In the genomic region with DNA sequence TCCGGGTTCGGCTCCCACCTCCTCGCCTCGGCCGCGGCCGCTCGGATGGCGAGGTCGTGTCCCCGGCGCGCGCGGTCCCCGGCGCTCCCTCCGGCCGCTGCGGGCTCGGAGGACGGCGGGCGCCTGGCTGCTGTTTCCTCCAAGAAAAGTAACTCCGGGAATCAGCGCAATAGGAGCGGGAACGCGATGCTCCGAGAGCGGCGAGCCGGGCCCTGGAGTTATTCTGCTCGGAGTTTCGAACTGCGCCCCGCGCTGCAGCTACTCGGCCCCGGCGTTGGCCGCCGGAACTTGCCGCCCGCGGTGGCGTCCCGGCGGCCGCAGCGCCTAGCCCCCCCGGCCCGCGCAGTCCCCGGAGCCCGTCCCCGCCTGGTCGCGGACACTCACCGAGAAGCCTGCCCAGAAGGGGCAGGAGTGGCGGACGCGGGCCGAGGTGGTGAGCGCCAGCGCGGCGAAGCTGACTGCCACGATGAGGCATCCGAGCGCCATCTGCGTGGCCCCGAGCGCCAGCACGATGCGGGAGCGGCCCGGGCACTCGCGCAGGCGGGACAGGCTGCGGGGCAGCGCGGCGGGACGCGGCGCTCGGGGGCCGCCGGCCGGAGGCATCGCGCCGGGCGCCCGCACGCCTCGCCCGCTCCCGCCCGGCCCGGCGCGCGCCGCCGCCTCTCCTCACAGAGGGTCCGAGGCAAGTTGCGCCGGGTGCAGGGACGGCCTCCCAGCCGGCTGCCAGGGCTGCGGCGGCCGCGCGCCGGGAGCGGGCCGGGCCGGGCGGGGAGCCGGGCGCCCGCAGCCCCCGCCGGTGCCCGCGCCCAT, we compare ENCODE assay signal across 10 cellular contexts.
DNase-seq lines count a peak whose midpoint lies in the region; ATAC-seq and TF ChIP-seq lines count a peak whose summit lies in the region.
"Had no signal": no experiment of that assay in that cellular context is flagged by ENCODE, and none has a peak within 500 bp of the region (broad histone marks: within the 10 kb centered on the region; RNA-seq: fewer than 3 reads in every experiment).

No MANE protein-coding gene starts in this region.

- H3K4me3 ChIP-seq in H7 (ENCODE audit: insufficient read depth, low read depth, low read length): peak overlapping the region; percentile 60
- peak overlapping the region; percentile 50 for H3K4me3 ChIP-seq in iPS-11a (ENCODE audit: low read depth, low read length)
- peak overlapping the region; percentile 44 for H3K4me3 ChIP-seq in skeletal muscle cell (ENCODE audit: low read depth, low read length)

- H3K9me3 Mint-ChIP-seq in WTC11: no peaks in the 10 kb centered on the region
- H3K9me3 Mint-ChIP-seq: HFFc6 had no signal

- POLR2A ChIA-PET in WTC11 (lab: Charles Lee): interaction anchor here (0.5 to 0.9 kb wide), 2 partner anchors 10 to 36 kb away, joined by 3 to 8 read pairs; no protein-coding TSS in a partner anchor

- CTCF ChIA-PET in WTC11 (lab: Charles Lee): interaction anchor here (1.9 to 3.9 kb wide), 3 partner anchors 42 to 430 kb away, joined by 24 to 37 read pairs (median 26); no protein-coding TSS in a partner anchor

- DNase-seq in H7 (peak; percentile 83), WTC11 (ENCODE audit: low spot score) (peak; percentile 58), skeletal muscle cell (ENCODE audit: low read depth) (no peak), activated gamma-delta T cell (lab: John Stamatoyannopoulos, UW) (no peak)
- DNase-seq in activated CD8-positive, alpha-beta memory T cell treated with anti-CD3 and anti-CD28 coated beads for 24 hours: no peak
- DNase-seq: HFFc6 had no signal

- peaks cover 2% of the 10 kb centered on the region; the same call in 1 of the 2 replicates for H3K36me3 Mint-ChIP-seq in WTC11
- H3K36me3 Mint-ChIP-seq: brain had no signal

- H3K27ac Mint-ChIP-seq in WTC11: no peak overlapping the region
- H3K27ac Mint-ChIP-seq: HFFc6 had no signal

- H3K4me1 Mint-ChIP-seq in WTC11: peaks cover 34% of the 10 kb centered on the region

- peak; percentile 23 for ATAC-seq in WTC11
- no peak for ATAC-seq in GM18519 (IDR thresholded peaks at IDR 0.05; ENCODE audit: low FRiP score, unreplicated experiment)
- ATAC-seq in GM21515 (IDR thresholded peaks at IDR 0.05; ENCODE audit: unreplicated experiment): no peak

- TF ChIP-seq CTCF in WTC11 (IDR thresholded peaks at IDR 0.05): no peak

- peaks cover 42% of the 10 kb centered on the region for H3K27me3 Mint-ChIP-seq in WTC11 (ENCODE audit: low read depth)

- peaks cover 27% of the 10 kb centered on the region for H3K27me3 ChIP-seq in H7 (ENCODE audit: control insufficient read depth, insufficient read depth, low read length)

- H3K36me3 ChIP-seq in H7 (replicated peaks; ENCODE audit: control insufficient read depth, insufficient read depth, low read length): no peaks in the 10 kb centered on the region

- H3K4me3 Mint-ChIP-seq in WTC11: peak overlapping the region; percentile 30; the same call in 1 of the 2 replicates

TF ChIP-seq in WTC11, 78 proteins besides CTCF, POLR2A, EP300 and RAD21:
- TF ChIP-seq, protein P1, sequence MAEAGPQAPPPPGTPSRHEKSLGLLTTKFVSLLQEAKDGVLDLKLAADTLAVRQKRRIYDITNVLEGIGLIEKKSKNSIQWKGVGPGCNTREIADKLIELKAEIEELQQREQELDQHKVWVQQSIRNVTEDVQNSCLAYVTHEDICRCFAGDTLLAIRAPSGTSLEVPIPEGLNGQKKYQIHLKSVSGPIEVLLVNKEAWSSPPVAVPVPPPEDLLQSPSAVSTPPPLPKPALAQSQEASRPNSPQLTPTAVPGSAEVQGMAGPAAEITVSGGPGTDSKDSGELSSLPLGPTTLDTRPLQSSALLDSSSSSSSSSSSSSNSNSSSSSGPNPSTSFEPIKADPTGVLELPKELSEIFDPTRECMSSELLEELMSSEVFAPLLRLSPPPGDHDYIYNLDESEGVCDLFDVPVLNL (CRISPR knock-in tag; IDR thresholded peaks at IDR 0.05; ENCODE audit: borderline replicate concordance, low read depth): no peak
- TF ChIP-seq, protein P2, sequence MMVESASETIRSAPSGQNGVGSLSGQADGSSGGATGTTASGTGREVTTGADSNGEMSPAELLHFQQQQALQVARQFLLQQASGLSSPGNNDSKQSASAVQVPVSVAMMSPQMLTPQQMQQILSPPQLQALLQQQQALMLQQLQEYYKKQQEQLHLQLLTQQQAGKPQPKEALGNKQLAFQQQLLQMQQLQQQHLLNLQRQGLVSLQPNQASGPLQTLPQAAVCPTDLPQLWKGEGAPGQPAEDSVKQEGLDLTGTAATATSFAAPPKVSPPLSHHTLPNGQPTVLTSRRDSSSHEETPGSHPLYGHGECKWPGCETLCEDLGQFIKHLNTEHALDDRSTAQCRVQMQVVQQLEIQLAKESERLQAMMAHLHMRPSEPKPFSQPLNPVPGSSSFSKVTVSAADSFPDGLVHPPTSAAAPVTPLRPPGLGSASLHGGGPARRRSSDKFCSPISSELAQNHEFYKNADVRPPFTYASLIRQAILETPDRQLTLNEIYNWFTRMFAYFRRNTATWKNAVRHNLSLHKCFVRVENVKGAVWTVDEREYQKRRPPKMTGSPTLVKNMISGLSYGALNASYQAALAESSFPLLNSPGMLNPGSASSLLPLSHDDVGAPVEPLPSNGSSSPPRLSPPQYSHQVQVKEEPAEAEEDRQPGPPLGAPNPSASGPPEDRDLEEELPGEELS (CRISPR knock-in tag; IDR thresholded peaks at IDR 0.05): peak; percentile 45; the same call in 1 of the 2 replicates
- no peak for TF ChIP-seq RELA (CRISPR knock-in tag; IDR thresholded peaks at IDR 0.05; ENCODE audit: borderline replicate concordance)
- TF ChIP-seq, protein P3, sequence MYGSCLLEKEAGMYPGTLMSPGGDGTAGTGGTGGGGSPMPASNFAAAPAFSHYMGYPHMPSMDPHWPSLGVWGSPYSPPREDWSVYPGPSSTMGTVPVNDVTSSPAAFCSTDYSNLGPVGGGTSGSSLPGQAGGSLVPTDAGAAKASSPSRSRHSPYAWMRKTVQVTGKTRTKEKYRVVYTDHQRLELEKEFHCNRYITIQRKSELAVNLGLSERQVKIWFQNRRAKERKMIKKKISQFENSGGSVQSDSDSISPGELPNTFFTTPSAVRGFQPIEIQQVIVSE (CRISPR knock-in tag; IDR thresholded peaks at IDR 0.05; ENCODE audit: borderline replicate concordance): no peak
- TF ChIP-seq, protein P4, sequence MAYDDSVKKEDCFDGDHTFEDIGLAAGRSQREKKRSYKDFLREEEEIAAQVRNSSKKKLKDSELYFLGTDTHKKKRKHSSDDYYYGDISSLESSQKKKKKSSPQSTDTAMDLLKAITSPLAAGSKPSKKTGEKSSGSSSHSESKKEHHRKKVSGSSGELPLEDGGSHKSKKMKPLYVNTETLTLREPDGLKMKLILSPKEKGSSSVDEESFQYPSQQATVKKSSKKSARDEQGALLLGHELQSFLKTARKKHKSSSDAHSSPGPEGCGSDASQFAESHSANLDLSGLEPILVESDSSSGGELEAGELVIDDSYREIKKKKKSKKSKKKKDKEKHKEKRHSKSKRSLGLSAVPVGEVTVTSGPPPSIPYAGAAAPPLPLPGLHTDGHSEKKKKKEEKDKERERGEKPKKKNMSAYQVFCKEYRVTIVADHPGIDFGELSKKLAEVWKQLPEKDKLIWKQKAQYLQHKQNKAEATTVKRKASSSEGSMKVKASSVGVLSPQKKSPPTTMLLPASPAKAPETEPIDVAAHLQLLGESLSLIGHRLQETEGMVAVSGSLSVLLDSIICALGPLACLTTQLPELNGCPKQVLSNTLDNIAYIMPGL (CRISPR knock-in tag; IDR thresholded peaks at IDR 0.05): peak; percentile 44; the same call in 1 of the 2 replicates
TF ChIP-seq in WTC11: peak in this region for 2.

Comparison
In these comparisons a context has a peak if more than half of its experiments do, and no peak if none do; other contexts are left out.
1. DNase-seq: peak in H7 (single experiment) and WTC11 (single experiment); none in skeletal muscle cell (single experiment), activated CD8-positive, alpha-beta memory T cell treated with anti-CD3 and anti-CD28 coated beads for 24 hours (single experiment) and activated gamma-delta T cell (single experiment).
2. Peak in every context shown above with its lines, with median percentiles within 50 percentile points of each other: H3K4me3 ChIP-seq.